In genomic region chr2:108315408-108316193, GRCh38 we compare ENCODE assay signal across 16 cellular contexts. TPM values are rescaled to one million over a fixed set of nuclear protein-coding genes. Genes with fewer than 3 reads are reported as not detected.
DNase-seq lines count a peak whose midpoint lies in the region; ATAC-seq and TF ChIP-seq lines count a peak whose summit lies in the region.
"Had no signal": no experiment of that assay in that cellular context is flagged by ENCODE, and none has a peak within 500 bp of the region (broad histone marks: within the 10 kb centered on the region; RNA-seq: fewer than 3 reads in every experiment).

No MANE protein-coding gene starts in this region.

- H2BK15ac ChIP-seq in IMR-90 (ENCODE audit: low read depth, low read length), result no peak overlapping the region

- no peak overlapping the region for H2BK120ac ChIP-seq in IMR-90 (ENCODE audit: low read depth, low read length)

- H3K36me3 Mint-ChIP-seq in neural progenitor cell (no peaks in the 10 kb centered on the region), immature natural killer cell (no peaks in the 10 kb centered on the region)
- H3K36me3 Mint-ChIP-seq in activated CD8-positive, alpha-beta T cell treated with anti-CD3 and anti-CD28 coated beads for 36 hours (ENCODE audit: low read depth), result no peaks in the 10 kb centered on the region
- H3K36me3 Mint-ChIP-seq: activated naive CD4-positive, alpha-beta T cell treated with anti-CD3 and anti-CD28 coated beads, Interleukin-2, amount 10 ng/mL, durations not matched to agents 7 days and 5 days had no signal

- TF ChIP-seq POLR2A in IMR-90 (IDR thresholded peaks at IDR 0.05; ENCODE audit: low read depth, low read length) (no peak), tibial nerve (IDR thresholded peaks at IDR 0.05) (no peak)

- H4K5ac ChIP-seq in IMR-90 (ENCODE audit: low read depth, low read length), result no peak overlapping the region

- POLR2A ChIA-PET in IMR-90 (lab: Charles Lee; ENCODE audit: unreplicated experiment), result no interaction called here
- POLR2A ChIA-PET in activated CD8-positive, alpha-beta T cell treated with anti-CD3 and anti-CD28 coated beads for 36 hours (lab: Charles Lee), result no interaction called here

- H2AK9ac ChIP-seq in IMR-90 (replicated peaks; ENCODE audit: low read depth, low read length, poor library complexity), result no peak overlapping the region

- TF ChIP-seq RAD21 in IMR-90 (IDR thresholded peaks at IDR 0.05; ENCODE audit: low read length), result no peak

- CTCF ChIA-PET in IMR-90 (lab: Yijun Ruan, JAX), result no interaction called here
- CTCF ChIA-PET in activated CD8-positive, alpha-beta T cell treated with anti-CD3 and anti-CD28 coated beads for 36 hours (lab: Charles Lee), result no interaction called here

- TF ChIP-seq CTCF in IMR-90 (conservative IDR thresholded peaks at IDR 0.05; ENCODE audit: low read depth, low read length) (no peak), neural progenitor cell (IDR thresholded peaks at IDR 0.05) (no peak), tibial nerve (IDR thresholded peaks at IDR 0.05) (no peak)
- TF ChIP-seq CTCF in activated CD8-positive, alpha-beta T cell treated with anti-CD3 and anti-CD28 coated beads for 36 hours (IDR thresholded peaks at IDR 0.05), result no peak

- no peak for TF ChIP-seq EP300 in tibial nerve (IDR thresholded peaks at IDR 0.05)

- no TSS peak for BruUV-seq in IMR-90 (replicated peaks; lab: Mats Ljungman, UMichigan)

- H3K4me3 Mint-ChIP-seq in neural progenitor cell (no peak overlapping the region), immature natural killer cell (no peak overlapping the region)
- H3K4me3 Mint-ChIP-seq in activated CD8-positive, alpha-beta T cell treated with anti-CD3 and anti-CD28 coated beads for 36 hours, result no peak overlapping the region
- H3K4me3 Mint-ChIP-seq: activated naive CD4-positive, alpha-beta T cell treated with anti-CD3 and anti-CD28 coated beads, Interleukin-2, amount 10 ng/mL, durations not matched to agents 7 days and 5 days; IgD-negative memory B cell; T-helper 1 cell treated with Interleukin-12 subunit alpha and Interleukin-12 subunit beta and Interleukin-4 antibody, amounts not matched to agents 30 μg/mL and 1 μg/mL, for 36 hours had no signal

- peaks cover 4% of the 10 kb centered on the region for H3K27me3 Mint-ChIP-seq in neural progenitor cell (ENCODE audit: insufficient read depth, low read depth)
- H3K27me3 Mint-ChIP-seq in activated CD8-positive, alpha-beta T cell treated with anti-CD3 and anti-CD28 coated beads for 36 hours, result no peaks in the 10 kb centered on the region
- peaks cover 0 to 3% (median 3%) of the 10 kb centered on the region in 3 donors for H3K27me3 Mint-ChIP-seq in immature natural killer cell (ENCODE audit: low read depth in 3 of 3)

- H3K4me3 ChIP-seq in IMR-90 (ENCODE audit: insufficient read depth, low read depth, low read length), result no peak overlapping the region
- no peak overlapping the region for H3K4me3 ChIP-seq in neural progenitor cell
- H3K4me3 ChIP-seq in tibial nerve, result no peak overlapping the region

- H3K23ac ChIP-seq in IMR-90 (ENCODE audit: low read depth, low read length), result no peak overlapping the region

- H3K9me3 ChIP-seq in IMR-90 (ENCODE audit: control insufficient read depth, insufficient read depth, low read length) (no peaks in the 10 kb centered on the region; the same call in 1 of the 2 replicates), neural progenitor cell (ENCODE audit: low read depth) (no peaks in the 10 kb centered on the region), tibial nerve (no peaks in the 10 kb centered on the region)

- no peaks in the 10 kb centered on the region for H4K20me1 ChIP-seq in IMR-90 (ENCODE audit: insufficient read depth, low read length)
- H4K20me1 ChIP-seq in neural progenitor cell (ENCODE audit: low read depth), result no peaks in the 10 kb centered on the region

- WGBS in IMR-90 (ENCODE audit: extremely low coverage in 2 of 2, insufficient read length in 1 of 2), 2 experiments, result no CpG with 5 or more reads among the region's 4 CpGs
- WGBS in tibial nerve, 2 donors, result 70% methylated on average over 4 of the region's 4 CpGs

- no peak overlapping the region for H3K4ac ChIP-seq in IMR-90 (ENCODE audit: low read depth, low read length)

- no peak overlapping the region for H4K8ac ChIP-seq in IMR-90 (ENCODE audit: low read depth in 2 of 2, low read length in 2 of 2)

- H3K14ac ChIP-seq in IMR-90 (replicated peaks; ENCODE audit: low read depth, low read length), result no peak overlapping the region

- H3K27ac Mint-ChIP-seq in neural progenitor cell (peak overlapping the region; percentile 43), immature natural killer cell (no peak overlapping the region)
- no peak overlapping the region for H3K27ac Mint-ChIP-seq in activated CD8-positive, alpha-beta T cell treated with anti-CD3 and anti-CD28 coated beads for 36 hours
- H3K27ac Mint-ChIP-seq: activated naive CD4-positive, alpha-beta T cell treated with anti-CD3 and anti-CD28 coated beads, Interleukin-2, amount 10 ng/mL, durations not matched to agents 7 days and 5 days; IgD-negative memory B cell; T-helper 1 cell treated with Interleukin-12 subunit alpha and Interleukin-12 subunit beta and Interleukin-4 antibody, amounts not matched to agents 30 μg/mL and 1 μg/mL, for 36 hours had no signal

- H3K4me1 ChIP-seq in IMR-90 (ENCODE audit: control insufficient read depth, insufficient read depth, low read length) (no peaks in the 10 kb centered on the region), neural progenitor cell (peaks cover 14% of the 10 kb centered on the region), tibial nerve (peaks cover 0 to 8% (median 0%) of the 10 kb centered on the region in 4 donors)

- H3K9me1 ChIP-seq in IMR-90 (ENCODE audit: insufficient read depth, low read length), result no peaks in the 10 kb centered on the region

- H3K9me3 Mint-ChIP-seq in neural progenitor cell (peaks cover 3% of the 10 kb centered on the region), immature natural killer cell (no peaks in the 10 kb centered on the region)
- H3K9me3 Mint-ChIP-seq in activated CD8-positive, alpha-beta T cell treated with anti-CD3 and anti-CD28 coated beads for 36 hours, result no peaks in the 10 kb centered on the region
- H3K9me3 Mint-ChIP-seq: activated naive CD4-positive, alpha-beta T cell treated with anti-CD3 and anti-CD28 coated beads, Interleukin-2, amount 10 ng/mL, durations not matched to agents 7 days and 5 days; T-helper 1 cell treated with Interleukin-12 subunit alpha and Interleukin-12 subunit beta and Interleukin-4 antibody, amounts not matched to agents 30 μg/mL and 1 μg/mL, for 36 hours had no signal

- H2AK5ac ChIP-seq in IMR-90 (ENCODE audit: low read depth, low read length), result no peak overlapping the region

- no peak overlapping the region for H3K56ac ChIP-seq in IMR-90 (ENCODE audit: extremely low read depth, insufficient read depth, low read length)

- in situ Hi-C loops in IMR-90 (cut with MboI; ENCODE audit: low sequenced_read_pairs), result no loop called here

- no peaks in the 10 kb centered on the region for H3K36me3 ChIP-seq in IMR-90 (ENCODE audit: control insufficient read depth, insufficient read depth, low read length)
- H3K36me3 ChIP-seq in neural progenitor cell, result no peaks in the 10 kb centered on the region
- H3K36me3 ChIP-seq in tibial nerve, result no peaks in the 10 kb centered on the region

- intact Hi-C loops in IMR-90 (cut with micrococcal nuclease), result no loop called here
- intact Hi-C loops in activated CD8-positive, alpha-beta T cell treated with anti-CD3 and anti-CD28 coated beads for 36 hours (cut with micrococcal nuclease), result no loop called here

- H4K91ac ChIP-seq in IMR-90 (ENCODE audit: insufficient read depth, low read depth, low read length), result no peak overlapping the region

- H3K4me1 Mint-ChIP-seq in neural progenitor cell (peaks cover 23% of the 10 kb centered on the region), immature natural killer cell (no peaks in the 10 kb centered on the region)
- no peaks in the 10 kb centered on the region for H3K4me1 Mint-ChIP-seq in activated CD8-positive, alpha-beta T cell treated with anti-CD3 and anti-CD28 coated beads for 36 hours (ENCODE audit: low read depth)
- H3K4me1 Mint-ChIP-seq: activated naive CD4-positive, alpha-beta T cell treated with anti-CD3 and anti-CD28 coated beads, Interleukin-2, amount 10 ng/mL, durations not matched to agents 7 days and 5 days had no signal

- dilution Hi-C loops in IMR-90 (cut with HindIII; ENCODE audit: low sequenced_read_pairs, unreplicated experiment), result no loop called here

- H2AFZ ChIP-seq in IMR-90 (replicated peaks; ENCODE audit: low read length, poor library complexity), result no peak overlapping the region
- no peak overlapping the region for H2AFZ ChIP-seq in neural progenitor cell (replicated peaks)

- no peak overlapping the region for H2BK20ac ChIP-seq in IMR-90 (ENCODE audit: low read depth, low read length)

- no peak overlapping the region for H3K18ac ChIP-seq in IMR-90 (ENCODE audit: low read depth, low read length)

- no peaks in the 10 kb centered on the region for H3K79me2 ChIP-seq in neural progenitor cell (ENCODE audit: low read depth)

- no peak overlapping the region for H3K27ac ChIP-seq in IMR-90 (ENCODE audit: insufficient read depth, low read length)
- peak overlapping the region; percentile 78 for H3K27ac ChIP-seq in epithelial cell of prostate
- no peak overlapping the region for H3K27ac ChIP-seq in neural progenitor cell
- peak overlapping the region in 1 of 4 donors; percentile 20 for H3K27ac ChIP-seq in tibial nerve

- DNase-seq in DMS53 treated with DMSO at 0.1 percent for 48 hours (lab: John Stamatoyannopoulos, UW; ENCODE audit: unreplicated experiment) (peak; percentile 78), IMR-90 (no peak), epithelial cell of prostate (ENCODE audit: low read depth, low spot score) (peak; percentile 83), neural progenitor cell (ENCODE audit: low spot score) (no peak), tibial nerve (ENCODE audit: low spot score in 2 of 2) (no peak), immature natural killer cell (no peak)
- no peak for DNase-seq in activated CD8-positive, alpha-beta T cell treated with anti-CD3 and anti-CD28 coated beads for 36 hours
- DNase-seq: activated CD4-positive, alpha-beta T cell treated with anti-CD3 and anti-CD28 coated beads, Interleukin-2, amount 50 U/mL, for 4 hours; activated naive CD4-positive, alpha-beta T cell treated with anti-CD3 and anti-CD28 coated beads, Interleukin-2, amount 10 ng/mL, durations not matched to agents 7 days and 5 days; C1 segment of cervical spinal cord; NCI-H2029; occipital lobe; stimulated activated naive CD4-positive, alpha-beta T cell had no signal

- no peak overlapping the region for H2BK5ac ChIP-seq in IMR-90 (ENCODE audit: low read depth, low read length, poor library complexity, severe bottlenecking)

- H3K27me3 ChIP-seq in IMR-90 (ENCODE audit: control insufficient read depth, insufficient read depth, low read length), result no peaks in the 10 kb centered on the region; the same call in 1 of the 2 replicates
- H3K27me3 ChIP-seq in neural progenitor cell, result no peaks in the 10 kb centered on the region
- H3K27me3 ChIP-seq in tibial nerve, result no peaks in the 10 kb centered on the region

- H3K79me1 ChIP-seq in IMR-90 (ENCODE audit: low read depth in 1 of 2, low read length in 2 of 2), result no peaks in the 10 kb centered on the region

- H3K9ac ChIP-seq in IMR-90 (ENCODE audit: low read depth, low read length) (no peak overlapping the region), neural progenitor cell (no peak overlapping the region)

- H3K4me2 ChIP-seq in IMR-90 (ENCODE audit: low read depth, low read length) (no peak overlapping the region), neural progenitor cell (peak overlapping the region; percentile 38)

- no peaks in the 10 kb centered on the region for H3F3A ChIP-seq in neural progenitor cell (ENCODE audit: low read depth)

- ATAC-seq in IMR-90 (ENCODE audit: low read depth) (no peak), GM18873 (IDR thresholded peaks at IDR 0.05; ENCODE audit: low FRiP score, unreplicated experiment) (no peak)
- no peak for ATAC-seq in activated CD8-positive, alpha-beta T cell treated with anti-CD3 and anti-CD28 coated beads for 36 hours

RNA-seq across cellular contexts. Expression of gene SULT1C2, which starts 26.9 kb away (rescaled TPM):
- total RNA-seq in IMR-90 (2012; rRNA removed) (not detected in 2 replicates), neural progenitor cell (ENCODE audit: low replicate concordance) (0.28 and 1.6 TPM in 2 replicates), tibial nerve (1 to 10 TPM in 2 of 4 donors, not detected in 2; 1.3 to 2.0 TPM)
- polyA plus RNA-seq in IMR-90 (2012; rRNA removed) (0.09 TPM in 1 of 2 replicates, not detected in the other), immature natural killer cell (not detected)
- polyA plus RNA-seq in IMR-90 (2012; cell fraction: cytosol; rRNA removed), result 0.02 TPM in 1 of 2 replicates, not detected in the other
- 0.01 and 0.09 TPM in 2 replicates for polyA plus RNA-seq in IMR-90 (2012; cell fraction: nucleus; rRNA removed; ENCODE audit: low replicate concordance)
- total RNA-seq in activated CD8-positive, alpha-beta T cell treated with anti-CD3 and anti-CD28 coated beads for 36 hours, result not detected
- polyA plus RNA-seq: IgD-negative memory B cell had no signal

Comparison
In these comparisons a context has a peak if more than half of its experiments do, and no peak if none do; other contexts are left out.
1. DNase-seq: peak in DMS53 treated with DMSO at 0.1 percent for 48 hours (single experiment) and epithelial cell of prostate (single experiment); none in IMR-90 (single experiment), neural progenitor cell (single experiment), tibial nerve (0 of 2), activated CD8-positive, alpha-beta T cell treated with anti-CD3 and anti-CD28 coated beads for 36 hours (single experiment) and immature natural killer cell (0 of 3).